Comparison of ENCODE assay signal across 1 cellular context in the genomic region with DNA sequence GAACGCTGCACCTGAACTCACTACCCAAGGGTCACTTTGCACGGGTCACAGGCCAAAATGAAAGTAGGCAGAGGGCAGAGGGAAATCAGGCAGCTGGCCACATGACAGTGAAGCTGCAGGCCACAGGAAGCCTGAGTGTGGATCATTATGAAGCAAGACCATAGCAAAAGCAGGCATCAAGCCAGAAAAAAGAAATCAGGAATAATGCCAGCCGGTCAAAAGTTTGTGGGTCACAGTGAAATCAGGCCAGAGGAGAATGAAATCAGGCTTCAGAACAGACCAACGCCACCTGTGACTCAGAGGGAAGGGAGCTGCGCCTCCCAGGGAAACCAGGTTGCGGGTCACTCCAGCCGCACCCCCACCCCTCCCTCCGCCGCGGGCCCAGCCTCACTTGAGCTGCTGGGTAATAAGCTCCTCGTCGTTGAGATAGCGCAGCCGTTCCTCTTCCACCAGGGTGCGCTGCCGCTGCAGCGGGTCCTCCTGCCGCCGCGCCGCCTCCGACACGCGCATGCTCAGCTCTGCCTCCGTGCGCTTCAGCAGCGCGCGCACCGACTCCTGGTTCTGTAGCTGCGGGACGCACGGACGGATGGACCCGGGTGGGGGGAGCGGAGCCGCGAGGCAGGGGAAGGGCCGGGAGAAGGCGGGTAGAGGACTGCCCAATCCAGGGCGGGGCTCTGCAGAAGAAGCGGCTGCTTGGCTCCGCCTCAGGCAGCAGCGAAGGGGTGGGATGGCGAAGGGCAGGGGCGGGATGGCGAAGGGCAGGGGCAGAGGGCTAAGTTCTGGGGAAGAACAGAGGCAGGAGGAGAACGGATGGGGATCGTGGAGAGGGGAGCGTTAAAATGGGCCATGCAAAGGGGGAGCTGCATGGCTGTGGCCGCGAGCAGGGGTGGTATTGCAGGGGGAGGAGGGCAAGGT.
TF ChIP-seq lines count a peak whose summit lies in the region.

No MANE protein-coding gene starts in this region.

TF ChIP-seq in HepG2, 621 proteins besides CTCF, POLR2A, EP300 and RAD21 (continued from another document and continues in another):
- TF ChIP-seq, protein P1, sequence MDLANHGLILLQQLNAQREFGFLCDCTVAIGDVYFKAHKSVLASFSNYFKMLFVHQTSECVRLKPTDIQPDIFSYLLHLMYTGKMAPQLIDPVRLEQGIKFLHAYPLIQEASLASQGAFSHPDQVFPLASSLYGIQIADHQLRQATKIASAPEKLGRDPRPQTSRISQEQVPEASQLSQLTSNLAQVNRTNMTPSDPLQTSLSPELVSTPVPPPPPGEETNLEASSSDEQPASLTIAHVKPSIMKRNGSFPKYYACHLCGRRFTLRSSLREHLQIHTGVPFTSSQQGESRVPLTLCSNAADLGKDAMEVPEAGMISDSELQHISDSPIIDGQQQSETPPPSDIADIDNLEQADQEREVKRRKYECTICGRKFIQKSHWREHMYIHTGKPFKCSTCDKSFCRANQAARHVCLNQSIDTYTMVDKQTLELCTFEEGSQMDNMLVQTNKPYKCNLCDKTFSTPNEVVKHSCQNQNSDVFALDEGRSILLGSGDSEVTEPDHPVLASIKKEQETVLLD (CRISPR knock-in tag; IDR thresholded peaks at IDR 0.05; ENCODE audit: low read depth) = no peak
- peak; percentile 54; the same call in 1 of the 2 replicates for TF ChIP-seq HOXA3 (CRISPR knock-in tag; IDR thresholded peaks at IDR 0.05)
- TF ChIP-seq, protein P2, sequence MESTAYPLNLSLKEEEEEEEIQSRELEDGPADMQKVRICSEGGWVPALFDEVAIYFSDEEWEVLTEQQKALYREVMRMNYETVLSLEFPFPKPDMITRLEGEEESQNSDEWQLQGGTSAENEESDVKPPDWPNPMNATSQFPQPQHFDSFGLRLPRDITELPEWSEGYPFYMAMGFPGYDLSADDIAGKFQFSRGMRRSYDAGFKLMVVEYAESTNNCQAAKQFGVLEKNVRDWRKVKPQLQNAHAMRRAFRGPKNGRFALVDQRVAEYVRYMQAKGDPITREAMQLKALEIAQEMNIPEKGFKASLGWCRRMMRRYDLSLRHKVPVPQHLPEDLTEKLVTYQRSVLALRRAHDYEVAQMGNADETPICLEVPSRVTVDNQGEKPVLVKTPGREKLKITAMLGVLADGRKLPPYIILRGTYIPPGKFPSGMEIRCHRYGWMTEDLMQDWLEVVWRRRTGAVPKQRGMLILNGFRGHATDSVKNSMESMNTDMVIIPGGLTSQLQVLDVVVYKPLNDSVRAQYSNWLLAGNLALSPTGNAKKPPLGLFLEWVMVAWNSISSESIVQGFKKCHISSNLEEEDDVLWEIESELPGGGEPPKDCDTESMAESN (CRISPR knock-in tag; conservative IDR thresholded peaks at IDR 0.05) = peak; percentile 87; the same call in 1 of the 2 replicates
- no peak for TF ChIP-seq ZNF816 (CRISPR knock-in tag; IDR thresholded peaks at IDR 0.05; ENCODE audit: borderline replicate concordance)
- TF ChIP-seq MZF1 (CRISPR knock-in tag; IDR thresholded peaks at IDR 0.05; ENCODE audit: borderline replicate concordance) = peak; percentile 72; the same call in 1 of the 2 replicates
- TF ChIP-seq, protein P3, sequence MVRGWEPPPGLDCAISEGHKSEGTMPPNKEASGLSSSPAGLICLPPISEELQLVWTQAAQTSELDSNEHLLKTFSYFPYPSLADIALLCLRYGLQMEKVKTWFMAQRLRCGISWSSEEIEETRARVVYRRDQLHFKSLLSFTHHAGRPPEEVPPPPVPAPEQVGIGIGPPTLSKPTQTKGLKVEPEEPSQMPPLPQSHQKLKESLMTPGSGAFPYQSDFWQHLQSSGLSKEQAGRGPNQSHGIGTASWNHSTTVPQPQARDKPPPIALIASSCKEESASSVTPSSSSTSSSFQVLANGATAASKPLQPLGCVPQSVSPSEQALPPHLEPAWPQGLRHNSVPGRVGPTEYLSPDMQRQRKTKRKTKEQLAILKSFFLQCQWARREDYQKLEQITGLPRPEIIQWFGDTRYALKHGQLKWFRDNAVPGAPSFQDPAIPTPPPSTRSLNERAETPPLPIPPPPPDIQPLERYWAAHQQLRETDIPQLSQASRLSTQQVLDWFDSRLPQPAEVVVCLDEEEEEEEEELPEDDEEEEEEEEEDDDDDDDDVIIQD (CRISPR knock-in tag; IDR thresholded peaks at IDR 0.05; ENCODE audit: low read depth) = peak; percentile 64; the same call in 1 of the 2 replicates
- peak; percentile 82 for TF ChIP-seq SAP130 (CRISPR knock-in tag; IDR thresholded peaks at IDR 0.05; ENCODE audit: low read depth)
- peak; percentile 77; the same call in 1 of the 2 replicates for TF ChIP-seq ZNF83 (CRISPR knock-in tag; IDR thresholded peaks at IDR 0.05; ENCODE audit: borderline replicate concordance)
- TF ChIP-seq, protein P4, sequence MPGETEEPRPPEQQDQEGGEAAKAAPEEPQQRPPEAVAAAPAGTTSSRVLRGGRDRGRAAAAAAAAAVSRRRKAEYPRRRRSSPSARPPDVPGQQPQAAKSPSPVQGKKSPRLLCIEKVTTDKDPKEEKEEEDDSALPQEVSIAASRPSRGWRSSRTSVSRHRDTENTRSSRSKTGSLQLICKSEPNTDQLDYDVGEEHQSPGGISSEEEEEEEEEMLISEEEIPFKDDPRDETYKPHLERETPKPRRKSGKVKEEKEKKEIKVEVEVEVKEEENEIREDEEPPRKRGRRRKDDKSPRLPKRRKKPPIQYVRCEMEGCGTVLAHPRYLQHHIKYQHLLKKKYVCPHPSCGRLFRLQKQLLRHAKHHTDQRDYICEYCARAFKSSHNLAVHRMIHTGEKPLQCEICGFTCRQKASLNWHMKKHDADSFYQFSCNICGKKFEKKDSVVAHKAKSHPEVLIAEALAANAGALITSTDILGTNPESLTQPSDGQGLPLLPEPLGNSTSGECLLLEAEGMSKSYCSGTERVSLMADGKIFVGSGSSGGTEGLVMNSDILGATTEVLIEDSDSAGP (CRISPR knock-in tag; IDR thresholded peaks at IDR 0.05; ENCODE audit: borderline replicate concordance) = peak; percentile 81
- TF ChIP-seq, protein P5, sequence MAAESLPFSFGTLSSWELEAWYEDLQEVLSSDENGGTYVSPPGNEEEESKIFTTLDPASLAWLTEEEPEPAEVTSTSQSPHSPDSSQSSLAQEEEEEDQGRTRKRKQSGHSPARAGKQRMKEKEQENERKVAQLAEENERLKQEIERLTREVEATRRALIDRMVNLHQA (CRISPR knock-in tag; IDR thresholded peaks at IDR 0.05) = no peak
- TF ChIP-seq EED (CRISPR knock-in tag; IDR thresholded peaks at IDR 0.05) = peak; percentile 55; the same call in 1 of the 2 replicates
- peak; percentile 23; the same call in 1 of the 2 replicates for TF ChIP-seq PHF8 (CRISPR knock-in tag; IDR thresholded peaks at IDR 0.05)
- TF ChIP-seq NR2F2 (IDR thresholded peaks at IDR 0.05; ENCODE audit: borderline replicate concordance, low read depth) = no peak
- TF ChIP-seq, protein P6, sequence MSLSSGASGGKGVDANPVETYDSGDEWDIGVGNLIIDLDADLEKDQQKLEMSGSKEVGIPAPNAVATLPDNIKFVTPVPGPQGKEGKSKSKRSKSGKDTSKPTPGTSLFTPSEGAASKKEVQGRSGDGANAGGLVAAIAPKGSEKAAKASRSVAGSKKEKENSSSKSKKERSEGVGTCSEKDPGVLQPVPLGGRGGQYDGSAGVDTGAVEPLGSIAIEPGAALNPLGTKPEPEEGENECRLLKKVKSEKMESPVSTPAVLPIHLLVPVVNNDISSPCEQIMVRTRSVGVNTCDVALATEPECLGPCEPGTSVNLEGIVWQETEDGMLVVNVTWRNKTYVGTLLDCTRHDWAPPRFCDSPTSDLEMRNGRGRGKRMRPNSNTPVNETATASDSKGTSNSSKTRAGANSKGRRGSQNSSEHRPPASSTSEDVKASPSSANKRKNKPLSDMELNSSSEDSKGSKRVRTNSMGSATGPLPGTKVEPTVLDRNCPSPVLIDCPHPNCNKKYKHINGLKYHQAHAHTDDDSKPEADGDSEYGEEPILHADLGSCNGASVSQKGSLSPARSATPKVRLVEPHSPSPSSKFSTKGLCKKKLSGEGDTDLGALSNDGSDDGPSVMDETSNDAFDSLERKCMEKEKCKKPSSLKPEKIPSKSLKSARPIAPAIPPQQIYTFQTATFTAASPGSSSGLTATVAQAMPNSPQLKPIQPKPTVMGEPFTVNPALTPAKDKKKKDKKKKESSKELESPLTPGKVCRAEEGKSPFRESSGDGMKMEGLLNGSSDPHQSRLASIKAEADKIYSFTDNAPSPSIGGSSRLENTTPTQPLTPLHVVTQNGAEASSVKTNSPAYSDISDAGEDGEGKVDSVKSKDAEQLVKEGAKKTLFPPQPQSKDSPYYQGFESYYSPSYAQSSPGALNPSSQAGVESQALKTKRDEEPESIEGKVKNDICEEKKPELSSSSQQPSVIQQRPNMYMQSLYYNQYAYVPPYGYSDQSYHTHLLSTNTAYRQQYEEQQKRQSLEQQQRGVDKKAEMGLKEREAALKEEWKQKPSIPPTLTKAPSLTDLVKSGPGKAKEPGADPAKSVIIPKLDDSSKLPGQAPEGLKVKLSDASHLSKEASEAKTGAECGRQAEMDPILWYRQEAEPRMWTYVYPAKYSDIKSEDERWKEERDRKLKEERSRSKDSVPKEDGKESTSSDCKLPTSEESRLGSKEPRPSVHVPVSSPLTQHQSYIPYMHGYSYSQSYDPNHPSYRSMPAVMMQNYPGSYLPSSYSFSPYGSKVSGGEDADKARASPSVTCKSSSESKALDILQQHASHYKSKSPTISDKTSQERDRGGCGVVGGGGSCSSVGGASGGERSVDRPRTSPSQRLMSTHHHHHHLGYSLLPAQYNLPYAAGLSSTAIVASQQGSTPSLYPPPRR (CRISPR knock-in tag; IDR thresholded peaks at IDR 0.05; ENCODE audit: borderline replicate concordance) = 0 out of 2 replicates have a peak, but pooled peaks have one; percentile 24
- TF ChIP-seq SMAD1 (CRISPR knock-in tag; IDR thresholded peaks at IDR 0.05; ENCODE audit: borderline replicate concordance, low read depth) = peak; percentile 86
- no peak for TF ChIP-seq FOXP1 (IDR thresholded peaks at IDR 0.05)
- no peak for TF ChIP-seq FOXP1 (CRISPR knock-in tag; IDR thresholded peaks at IDR 0.05)
- TF ChIP-seq, protein P7, sequence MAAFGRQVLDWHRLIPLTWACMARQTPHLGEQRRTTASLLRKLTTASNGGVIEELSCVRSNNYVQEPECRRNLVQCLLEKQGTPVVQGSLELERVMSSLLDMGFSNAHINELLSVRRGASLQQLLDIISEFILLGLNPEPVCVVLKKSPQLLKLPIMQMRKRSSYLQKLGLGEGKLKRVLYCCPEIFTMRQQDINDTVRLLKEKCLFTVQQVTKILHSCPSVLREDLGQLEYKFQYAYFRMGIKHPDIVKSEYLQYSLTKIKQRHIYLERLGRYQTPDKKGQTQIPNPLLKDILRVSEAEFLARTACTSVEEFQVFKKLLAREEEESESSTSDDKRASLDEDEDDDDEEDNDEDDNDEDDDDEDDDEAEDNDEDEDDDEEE (CRISPR knock-in tag; IDR thresholded peaks at IDR 0.05) = peak; percentile 72
- peak; percentile 73 for TF ChIP-seq MIER2 (CRISPR knock-in tag; IDR thresholded peaks at IDR 0.05)
- TF ChIP-seq RFX5 (IDR thresholded peaks at IDR 0.05; ENCODE audit: low read depth, low read length) = peak; percentile 52; the same call in 1 of the 2 replicates
- no peak for TF ChIP-seq SP1 (IDR thresholded peaks at IDR 0.05)
- peak; percentile 73 for TF ChIP-seq SP1 (CRISPR knock-in tag; IDR thresholded peaks at IDR 0.05)
- TF ChIP-seq, protein P8, sequence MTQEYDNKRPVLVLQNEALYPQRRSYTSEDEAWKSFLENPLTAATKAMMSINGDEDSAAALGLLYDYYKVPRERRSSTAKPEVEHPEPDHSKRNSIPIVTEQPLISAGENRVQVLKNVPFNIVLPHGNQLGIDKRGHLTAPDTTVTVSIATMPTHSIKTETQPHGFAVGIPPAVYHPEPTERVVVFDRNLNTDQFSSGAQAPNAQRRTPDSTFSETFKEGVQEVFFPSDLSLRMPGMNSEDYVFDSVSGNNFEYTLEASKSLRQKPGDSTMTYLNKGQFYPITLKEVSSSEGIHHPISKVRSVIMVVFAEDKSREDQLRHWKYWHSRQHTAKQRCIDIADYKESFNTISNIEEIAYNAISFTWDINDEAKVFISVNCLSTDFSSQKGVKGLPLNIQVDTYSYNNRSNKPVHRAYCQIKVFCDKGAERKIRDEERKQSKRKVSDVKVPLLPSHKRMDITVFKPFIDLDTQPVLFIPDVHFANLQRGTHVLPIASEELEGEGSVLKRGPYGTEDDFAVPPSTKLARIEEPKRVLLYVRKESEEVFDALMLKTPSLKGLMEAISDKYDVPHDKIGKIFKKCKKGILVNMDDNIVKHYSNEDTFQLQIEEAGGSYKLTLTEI (CRISPR knock-in tag; conservative IDR thresholded peaks at IDR 0.05) = no peak
- TF ChIP-seq ZNF552 (CRISPR knock-in tag; IDR thresholded peaks at IDR 0.05; ENCODE audit: borderline replicate concordance) = no peak
- TF ChIP-seq, protein P9, sequence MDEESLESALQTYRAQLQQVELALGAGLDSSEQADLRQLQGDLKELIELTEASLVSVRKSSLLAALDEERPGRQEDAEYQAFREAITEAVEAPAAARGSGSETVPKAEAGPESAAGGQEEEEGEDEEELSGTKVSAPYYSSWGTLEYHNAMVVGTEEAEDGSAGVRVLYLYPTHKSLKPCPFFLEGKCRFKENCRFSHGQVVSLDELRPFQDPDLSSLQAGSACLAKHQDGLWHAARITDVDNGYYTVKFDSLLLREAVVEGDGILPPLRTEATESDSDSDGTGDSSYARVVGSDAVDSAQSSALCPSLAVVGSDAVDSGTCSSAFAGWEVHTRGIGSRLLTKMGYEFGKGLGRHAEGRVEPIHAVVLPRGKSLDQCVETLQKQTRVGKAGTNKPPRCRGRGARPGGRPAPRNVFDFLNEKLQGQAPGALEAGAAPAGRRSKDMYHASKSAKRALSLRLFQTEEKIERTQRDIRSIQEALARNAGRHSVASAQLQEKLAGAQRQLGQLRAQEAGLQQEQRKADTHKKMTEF (CRISPR knock-in tag; IDR thresholded peaks at IDR 0.05) = peak; percentile 73; the same call in 1 of the 2 replicates
- TF ChIP-seq, protein P10, sequence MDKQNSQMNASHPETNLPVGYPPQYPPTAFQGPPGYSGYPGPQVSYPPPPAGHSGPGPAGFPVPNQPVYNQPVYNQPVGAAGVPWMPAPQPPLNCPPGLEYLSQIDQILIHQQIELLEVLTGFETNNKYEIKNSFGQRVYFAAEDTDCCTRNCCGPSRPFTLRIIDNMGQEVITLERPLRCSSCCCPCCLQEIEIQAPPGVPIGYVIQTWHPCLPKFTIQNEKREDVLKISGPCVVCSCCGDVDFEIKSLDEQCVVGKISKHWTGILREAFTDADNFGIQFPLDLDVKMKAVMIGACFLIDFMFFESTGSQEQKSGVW (CRISPR knock-in tag; IDR thresholded peaks at IDR 0.05; ENCODE audit: borderline replicate concordance) = no peak
- peak; percentile 63; the same call in 1 of the 2 replicates for TF ChIP-seq ZNF124 (CRISPR knock-in tag; IDR thresholded peaks at IDR 0.05)
- TF ChIP-seq ZNF337 (CRISPR knock-in tag; IDR thresholded peaks at IDR 0.05; ENCODE audit: borderline replicate concordance, low read depth) = no peak
- TF ChIP-seq, protein P11, sequence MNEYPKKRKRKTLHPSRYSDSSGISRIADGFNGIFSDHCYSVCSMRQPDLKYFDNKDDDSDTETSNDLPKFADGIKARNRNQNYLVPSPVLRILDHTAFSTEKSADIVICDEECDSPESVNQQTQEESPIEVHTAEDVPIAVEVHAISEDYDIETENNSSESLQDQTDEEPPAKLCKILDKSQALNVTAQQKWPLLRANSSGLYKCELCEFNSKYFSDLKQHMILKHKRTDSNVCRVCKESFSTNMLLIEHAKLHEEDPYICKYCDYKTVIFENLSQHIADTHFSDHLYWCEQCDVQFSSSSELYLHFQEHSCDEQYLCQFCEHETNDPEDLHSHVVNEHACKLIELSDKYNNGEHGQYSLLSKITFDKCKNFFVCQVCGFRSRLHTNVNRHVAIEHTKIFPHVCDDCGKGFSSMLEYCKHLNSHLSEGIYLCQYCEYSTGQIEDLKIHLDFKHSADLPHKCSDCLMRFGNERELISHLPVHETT (CRISPR knock-in tag; conservative IDR thresholded peaks at IDR 0.05) = 0 out of 2 replicates have a peak, but pooled peaks have one; percentile 33
